Comparison of ENCODE assay signal across 24 cellular contexts in the genomic region with DNA sequence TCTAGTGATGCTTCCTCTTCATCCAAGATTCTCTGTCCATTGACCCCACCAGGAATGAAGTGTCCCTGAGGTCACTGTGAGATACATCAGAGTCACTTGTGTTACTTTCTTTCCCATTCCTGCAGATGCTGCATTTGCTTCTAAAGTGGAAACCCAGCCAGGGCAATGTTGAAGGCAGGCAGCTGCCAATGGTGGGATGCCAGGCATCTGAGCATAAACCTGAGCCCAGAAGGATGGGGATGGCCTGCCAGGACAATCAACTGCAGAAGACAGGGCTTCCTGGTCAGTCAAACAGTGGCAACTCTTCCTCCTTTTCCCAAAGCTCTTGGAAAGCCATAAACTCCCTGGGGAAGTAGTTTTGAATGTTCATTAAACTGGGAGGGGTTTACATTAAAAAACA.
DNase-seq lines count a peak whose midpoint lies in the region; ATAC-seq, FAIRE-seq and TF ChIP-seq lines count a peak whose summit lies in the region.
"Had no signal": no experiment of that assay in that cellular context is flagged by ENCODE, and none has a peak within 500 bp of the region (broad histone marks: within the 10 kb centered on the region; RNA-seq: fewer than 3 reads in every experiment).

No MANE protein-coding gene starts in this region.

- H3K27me3 ChIP-seq in H1 (replicated peaks in 1 of 4; ENCODE audit: control insufficient read depth in 3 of 4, extremely low read depth in 1 of 4, insufficient read depth in 3 of 4, low read length in 3 of 4) (no peaks in the 10 kb centered on the region), esophagus muscularis mucosa (peaks cover 0 to 11% (median 0%) of the 10 kb centered on the region in 4 donors), lung (ENCODE audit: control insufficient read depth, insufficient read depth) (no peaks in the 10 kb centered on the region)
- H3K27me3 ChIP-seq: BE2C, BLaER1 had no signal

- TF ChIP-seq POLR2A in H1 (IDR thresholded peaks at IDR 0.05; ENCODE audit: control extremely low read depth in 1 of 2, low read depth in 2 of 2, low read length in 2 of 2) = no peak
- no peak for TF ChIP-seq POLR2A in esophagus muscularis mucosa (IDR thresholded peaks at IDR 0.05; ENCODE audit: low read depth)

- no peak overlapping the region for H3K56ac ChIP-seq in H1 (replicated peaks; ENCODE audit: insufficient read length, low read depth, low read length)

- H3K36me3 ChIP-seq in H1 (ENCODE audit: control insufficient read depth in 2 of 4, insufficient read depth in 4 of 4, low read length in 3 of 4) (no peaks in the 10 kb centered on the region), esophagus muscularis mucosa (no peaks in the 10 kb centered on the region), lung (ENCODE audit: control insufficient read depth in 2 of 2, insufficient read depth in 2 of 2, low read length in 2 of 2) (no peaks in the 10 kb centered on the region)
- H3K36me3 ChIP-seq: BE2C, BLaER1 had no signal

- H3K4me3 Mint-ChIP-seq in osteocyte (ENCODE audit: unreplicated experiment) = no peak overlapping the region
- H3K4me3 Mint-ChIP-seq in activated naive CD4-positive, alpha-beta T cell treated with anti-CD3 and anti-CD28 coated beads for 36 hours = no peak overlapping the region
- H3K4me3 Mint-ChIP-seq: CD14-positive monocyte; CD4-positive, CD25-positive, alpha-beta regulatory T cell; CD8-positive, alpha-beta memory T cell had no signal

- no peak for FAIRE-seq in H1 (lab: Jason Lieb, UNC)
- FAIRE-seq: A204.1, G401.6, GM12891, GM19239 had no signal

- H3K9me3 ChIP-seq in H1 (ENCODE audit: insufficient read depth in 2 of 2, low read depth in 1 of 2, low read length in 1 of 2) (no peaks in the 10 kb centered on the region), esophagus muscularis mucosa (no peaks in the 10 kb centered on the region), lung (ENCODE audit: control insufficient read depth in 2 of 2, insufficient read depth in 1 of 2, low read length in 1 of 2) (no peaks in the 10 kb centered on the region)
- H3K9me3 ChIP-seq: BE2C, BLaER1 had no signal

- H4K8ac ChIP-seq in H1 (ENCODE audit: extremely low read depth, insufficient read depth, low read length) = 0 out of 2 replicates have a peak overlapping the region, but pooled peaks have one; percentile 51

- POLR2A ChIA-PET in H1 (lab: Charles Lee; ENCODE audit: partially characterized antibody) = no interaction called here

- H4K20me1 ChIP-seq in H1 (replicated peaks in 1 of 2; ENCODE audit: control insufficient read depth in 1 of 2, insufficient read depth in 2 of 2, low read length in 2 of 2) = no peaks in the 10 kb centered on the region
- H4K20me1 ChIP-seq: BLaER1 had no signal

- H3K23me2 ChIP-seq in H1 (ENCODE audit: low read depth, low read length) = no peaks in the 10 kb centered on the region

- DNase-seq in H1 (ENCODE audit: low read depth in 1 of 2, low spot score in 2 of 2) (peak in 1 of 2 experiments; percentile 11), esophagus muscularis mucosa (ENCODE audit: extremely low spot score) (peak; percentile 75), lung (ENCODE audit: low spot score) (peak; percentile 15), osteocyte (ENCODE audit: extremely low spot score, unreplicated experiment) (peak; percentile 74), DMS 273 treated with DMSO at 0.1 percent for 48 hours (lab: John Stamatoyannopoulos, UW) (no peak), NOMO-1 treated with DMSO at 0.1 percent for 48 hours (lab: John Stamatoyannopoulos, UW; ENCODE audit: unreplicated experiment) (no peak)
- DNase-seq in activated naive CD4-positive, alpha-beta T cell treated with anti-CD3 and anti-CD28 coated beads for 36 hours = no peak
- DNase-seq in activated naive CD4-positive, alpha-beta T cell treated with anti-CD3 and anti-CD28 coated beads, Interleukin-2, amount 50 U/mL, for 16 hours = no peak
- DNase-seq: 8988T; ACHN; BE2C; C1 segment of cervical spinal cord; CD4-positive, alpha-beta memory T cell; CD4-positive, CD25-positive, alpha-beta regulatory T cell; CD8-positive, alpha-beta memory T cell; COR-L47; DMS79 treated with DMSO at 0.1 percent for 48 hours; GF-D8 had no signal

- H2AFZ ChIP-seq in H1 (ENCODE audit: low read length) = no peak overlapping the region

- H2BK15ac ChIP-seq in H1 (ENCODE audit: low read length) = no peak overlapping the region

- no peak overlapping the region for H2BK120ac ChIP-seq in H1 (replicated peaks; ENCODE audit: low read depth, low read length)

- H3K4me3 ChIP-seq in H1 (ENCODE audit: extremely low read depth in 1 of 4, insufficient read depth in 2 of 4, low read depth in 3 of 4, low read length in 4 of 4) = no peak overlapping the region
- no peak overlapping the region for H3K4me3 ChIP-seq in esophagus muscularis mucosa
- no peak overlapping the region for H3K4me3 ChIP-seq in lung
- H3K4me3 ChIP-seq: BLaER1 had no signal

- no peak overlapping the region for H2AK5ac ChIP-seq in H1 (ENCODE audit: low read depth, low read length)

- TF ChIP-seq RAD21 in H1 (IDR thresholded peaks at IDR 0.05 in 1 of 2, conservative IDR thresholded peaks at IDR 0.05 in 1 of 2; ENCODE audit: low read depth in 2 of 2, low read length in 2 of 2) = no peak

- H3K4me2 ChIP-seq in H1 (ENCODE audit: insufficient read depth in 1 of 2, low read depth in 2 of 2, low read length in 2 of 2) = no peak overlapping the region
- H3K4me2 ChIP-seq: BLaER1 had no signal

- no peaks in the 10 kb centered on the region for H3K9me3 Mint-ChIP-seq in osteocyte (ENCODE audit: unreplicated experiment)
- H3K9me3 Mint-ChIP-seq in activated naive CD4-positive, alpha-beta T cell treated with anti-CD3 and anti-CD28 coated beads for 36 hours = peaks cover 11% of the 10 kb centered on the region

- H3K23ac ChIP-seq in H1 (ENCODE audit: insufficient read length) = no peak overlapping the region

- CTCF ChIA-PET in H1 (lab: Charles Lee; ENCODE audit: partially characterized antibody) = interaction anchor here (0.8 kb wide), 1 partner anchor 99 kb away, joined by 3 read pairs; no protein-coding TSS in a partner anchor
- CTCF ChIA-PET in activated naive CD4-positive, alpha-beta T cell treated with anti-CD3 and anti-CD28 coated beads for 36 hours (lab: Charles Lee) = no interaction called here

- TF ChIP-seq EP300 in H1 (IDR thresholded peaks at IDR 0.05; ENCODE audit: borderline replicate concordance in 1 of 2, low read depth in 2 of 2, low read length in 2 of 2) (no peak), esophagus muscularis mucosa (IDR thresholded peaks at IDR 0.05) (no peak)

- H3K27ac ChIP-seq in H1 (ENCODE audit: low read depth, low read length) (no peak overlapping the region), esophagus muscularis mucosa (replicated peaks in 1 of 4) (no peak overlapping the region), lung (ENCODE audit: low read depth in 1 of 2, low read length in 1 of 2) (no peak overlapping the region)
- H3K27ac ChIP-seq: BLaER1 had no signal

- H3K4me1 Mint-ChIP-seq in osteocyte (ENCODE audit: unreplicated experiment) = no peaks in the 10 kb centered on the region
- no peaks in the 10 kb centered on the region for H3K4me1 Mint-ChIP-seq in activated naive CD4-positive, alpha-beta T cell treated with anti-CD3 and anti-CD28 coated beads for 36 hours (ENCODE audit: low read depth)
- H3K4me1 Mint-ChIP-seq: CD14-positive monocyte; CD4-positive, alpha-beta memory T cell; CD4-positive, CD25-positive, alpha-beta regulatory T cell; CD8-positive, alpha-beta memory T cell had no signal

- H3K79me2 ChIP-seq in H1 (ENCODE audit: control insufficient read depth in 1 of 2, insufficient read depth in 2 of 2, low read length in 2 of 2) = no peaks in the 10 kb centered on the region

- H4K5ac ChIP-seq in H1 (ENCODE audit: insufficient read length, low read depth, low read length) = no peak overlapping the region

- no peak overlapping the region for H3K4ac ChIP-seq in H1 (replicated peaks; ENCODE audit: insufficient read length, low read depth, low read length)

- no peak overlapping the region for H2BK5ac ChIP-seq in H1 (ENCODE audit: low read depth, low read length)

- no peaks in the 10 kb centered on the region; the same call in 1 of the 2 replicates for H3K79me1 ChIP-seq in H1 (ENCODE audit: low read depth, low read length)

- H2BK20ac ChIP-seq in H1 (ENCODE audit: low read length) = no peak overlapping the region

- no peak overlapping the region for H2BK12ac ChIP-seq in H1 (ENCODE audit: low read depth, low read length)

- peaks cover 5% of the 10 kb centered on the region for H3K27me3 Mint-ChIP-seq in osteocyte (ENCODE audit: unreplicated experiment)
- no peaks in the 10 kb centered on the region for H3K27me3 Mint-ChIP-seq in activated naive CD4-positive, alpha-beta T cell treated with anti-CD3 and anti-CD28 coated beads for 36 hours (ENCODE audit: low read depth)
- H3K27me3 Mint-ChIP-seq: CD4-positive, alpha-beta memory T cell; CD4-positive, CD25-positive, alpha-beta regulatory T cell; CD8-positive, alpha-beta memory T cell had no signal

- H3K18ac ChIP-seq in H1 (ENCODE audit: extremely low read depth, low read length) = no peak overlapping the region

- H3K27ac Mint-ChIP-seq in osteocyte (ENCODE audit: unreplicated experiment) = no peak overlapping the region
- no peak overlapping the region for H3K27ac Mint-ChIP-seq in activated naive CD4-positive, alpha-beta T cell treated with anti-CD3 and anti-CD28 coated beads for 36 hours
- H3K27ac Mint-ChIP-seq: CD14-positive monocyte; CD4-positive, alpha-beta memory T cell had no signal

- no peak for TF ChIP-seq CTCF in H1 (IDR thresholded peaks at IDR 0.05; ENCODE audit: control extremely low read depth in 1 of 3, insufficient read depth in 1 of 3, low read depth in 1 of 3, low read length in 3 of 3)
- TF ChIP-seq CTCF in esophagus muscularis mucosa (IDR thresholded peaks at IDR 0.05) = no peak
- TF ChIP-seq CTCF in lung (IDR thresholded peaks at IDR 0.05; ENCODE audit: control extremely low read depth, extremely low read depth) = no peak
- no peak for TF ChIP-seq CTCF in osteocyte (IDR thresholded peaks at IDR 0.05)

- no peak for ATAC-seq in lung (ENCODE audit: insufficient read depth, low FRiP score)

- H3K14ac ChIP-seq in H1 (ENCODE audit: insufficient read length) = no peak overlapping the region

- H3K9ac ChIP-seq in H1 (replicated peaks in 1 of 4; ENCODE audit: extremely low read depth in 1 of 4, low read depth in 3 of 4, low read length in 3 of 4) = no peak overlapping the region
- H3K9ac ChIP-seq: BLaER1 had no signal

- H3K4me1 ChIP-seq in H1 (replicated peaks in 1 of 4; ENCODE audit: control insufficient read depth in 3 of 4, insufficient read depth in 4 of 4, low read length in 3 of 4) (peaks cover 0 to 4% (median under 1%) of the 10 kb centered on the region in 4 experiments; a peak in 4 of 7 replicates), esophagus muscularis mucosa (no peaks in the 10 kb centered on the region), lung (ENCODE audit: control insufficient read depth in 2 of 2, insufficient read depth in 2 of 2, low read length in 2 of 2) (no peaks in the 10 kb centered on the region)
- H3K4me1 ChIP-seq: BE2C, BLaER1 had no signal

- intact Hi-C loops in esophagus muscularis mucosa (cut with DNase I) = no loop called here
- intact Hi-C loops in activated naive CD4-positive, alpha-beta T cell treated with anti-CD3 and anti-CD28 coated beads for 36 hours (cut with micrococcal nuclease) = no loop called here

- no peaks in the 10 kb centered on the region for H3K36me3 Mint-ChIP-seq in osteocyte (ENCODE audit: unreplicated experiment)
- H3K36me3 Mint-ChIP-seq in activated naive CD4-positive, alpha-beta T cell treated with anti-CD3 and anti-CD28 coated beads for 36 hours (ENCODE audit: low read depth) = no peaks in the 10 kb centered on the region
- H3K36me3 Mint-ChIP-seq: CD14-positive monocyte; CD4-positive, alpha-beta memory T cell; CD4-positive, CD25-positive, alpha-beta regulatory T cell; CD8-positive, alpha-beta memory T cell had no signal

- no peak overlapping the region for H4K91ac ChIP-seq in H1 (replicated peaks; ENCODE audit: insufficient read length, low read length)

Comparison
In these comparisons a context has a peak if more than half of its experiments do, and no peak if none do; other contexts are left out.
1. DNase-seq: peak in esophagus muscularis mucosa (single experiment), lung (single experiment) and osteocyte (single experiment); none in DMS 273 treated with DMSO at 0.1 percent for 48 hours (single experiment), activated naive CD4-positive, alpha-beta T cell treated with anti-CD3 and anti-CD28 coated beads for 36 hours (single experiment), activated naive CD4-positive, alpha-beta T cell treated with anti-CD3 and anti-CD28 coated beads, Interleukin-2, amount 50 U/mL, for 16 hours (single experiment) and NOMO-1 treated with DMSO at 0.1 percent for 48 hours (single experiment).